In the genomic region with DNA sequence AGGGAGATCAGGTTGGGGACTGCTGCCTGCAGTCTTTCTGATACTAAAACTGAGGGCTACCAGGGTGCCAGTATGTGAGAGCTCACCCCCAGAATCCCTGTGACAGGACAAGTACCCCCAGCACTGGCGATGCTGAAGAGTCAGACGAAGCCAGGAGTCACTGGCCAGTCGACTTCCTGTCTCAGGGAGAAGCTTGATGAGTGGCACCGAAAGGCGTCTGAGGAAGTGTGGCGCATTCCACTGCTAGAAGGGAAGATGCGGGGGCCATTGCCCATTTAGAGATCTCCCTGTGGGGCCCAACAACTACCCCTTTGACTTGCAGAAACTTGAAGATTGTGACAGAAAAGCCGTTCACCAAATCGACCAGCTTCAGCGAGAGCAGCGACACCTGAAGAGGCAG, we compare ENCODE assay signal across 22 cellular contexts. TPM values are rescaled to one million over a fixed set of nuclear protein-coding genes. Genes with fewer than 3 reads are reported as not detected.
DNase-seq lines count a peak whose midpoint lies in the region; ATAC-seq and TF ChIP-seq lines count a peak whose summit lies in the region.
"Had no signal": no experiment of that assay in that cellular context is flagged by ENCODE, and none has a peak within 500 bp of the region (broad histone marks: within the 10 kb centered on the region; RNA-seq: fewer than 3 reads in every experiment).

No MANE protein-coding gene starts in this region.

- peak overlapping the region; percentile 68 for H3K27ac Mint-ChIP-seq in chondrocyte (ENCODE audit: unreplicated experiment)
- H3K27ac Mint-ChIP-seq: activated T-helper 2 cell treated with anti-CD3 and anti-CD28 coated beads, Interferon-gamma antibody, Interleukin-2, Interleukin-4, amounts not matched to agents 10 μg/mL and 5 μg/mL and 100 μg/mL, durations not matched to agents 14 hours and 24 hours and 36 hours; T-helper 1 cell treated with Interleukin-12 subunit alpha and Interleukin-12 subunit beta and Interleukin-4 antibody, amounts not matched to agents 30 μg/mL and 1 μg/mL, for 36 hours had no signal

- no peaks in the 10 kb centered on the region for H3K27me3 ChIP-seq in mesendoderm (ENCODE audit: insufficient read depth, low read length, poor library complexity)
- H3K27me3 ChIP-seq: adrenal gland; BLaER1 treated with 17β-estradiol and CSF1 and Interleukin-3, amounts not matched to agents 10 nM and 100 nM; colonic mucosa; uterus had no signal

- no peaks in the 10 kb centered on the region for H3K79me1 ChIP-seq in mesendoderm (ENCODE audit: low read length)

- H3K4me1 Mint-ChIP-seq in chondrocyte (ENCODE audit: low read depth), result peaks cover 34% of the 10 kb centered on the region

- H3K4me2 ChIP-seq in mesendoderm (ENCODE audit: low read length), result no peak overlapping the region

- intact Hi-C loops in mucosa of descending colon (cut with DNase I, micrococcal nuclease), result no loop called here

- H3K9ac ChIP-seq in mesendoderm (ENCODE audit: low read length), result no peak overlapping the region

- H3K36me3 ChIP-seq in mesendoderm (ENCODE audit: control insufficient read depth, insufficient read depth, low read length), result no peaks in the 10 kb centered on the region
- peaks cover 21% of the 10 kb centered on the region for H3K36me3 ChIP-seq in mucosa of descending colon (ENCODE audit: low read depth)
- H3K36me3 ChIP-seq: uterus had no signal

- no peak overlapping the region for H2BK15ac ChIP-seq in mesendoderm (replicated peaks; ENCODE audit: low read depth)

- H3K4ac ChIP-seq in mesendoderm (ENCODE audit: low read depth, low read length), result no peak overlapping the region

- H3K36me3 Mint-ChIP-seq in chondrocyte (ENCODE audit: low read depth), result peaks cover 37% of the 10 kb centered on the region

- H3K9me3 Mint-ChIP-seq in chondrocyte (ENCODE audit: low read depth), result no peaks in the 10 kb centered on the region
- H3K9me3 Mint-ChIP-seq: activated T-helper 2 cell treated with anti-CD3 and anti-CD28 coated beads, Interferon-gamma antibody, Interleukin-2, Interleukin-4, amounts not matched to agents 10 μg/mL and 5 μg/mL and 100 μg/mL, durations not matched to agents 14 hours and 24 hours and 36 hours; T-helper 1 cell treated with Interleukin-12 subunit alpha and Interleukin-12 subunit beta and Interleukin-4 antibody, amounts not matched to agents 30 μg/mL and 1 μg/mL, for 36 hours had no signal

- H3K4me1 ChIP-seq in mesendoderm (ENCODE audit: control insufficient read depth, low read depth, low read length), result peaks cover 2% of the 10 kb centered on the region
- H3K4me1 ChIP-seq in mucosa of descending colon (ENCODE audit: low read depth), result peaks cover 7% of the 10 kb centered on the region
- H3K4me1 ChIP-seq: uterus had no signal

- no peak overlapping the region for H3K23ac ChIP-seq in mesendoderm (ENCODE audit: low read length)

- TF ChIP-seq CTCF in chondrocyte (IDR thresholded peaks at IDR 0.05) (no peak), mucosa of descending colon (IDR thresholded peaks at IDR 0.05) (no peak)

- DNase-seq in A172 (ENCODE audit: low spot score) (peak; percentile 49), EL (peak; percentile 40), chondrocyte (ENCODE audit: low spot score) (no peak), mesendoderm (peak; percentile 63), mucosa of descending colon (no peak), occipital lobe (lab: John Stamatoyannopoulos, UW) (no peak), D341Med (ENCODE audit: low spot score) (no peak), middle frontal gyrus (ENCODE audit: extremely low spot score, low spot score) (no peak)
- DNase-seq: activated CD4-positive, alpha-beta T cell treated with anti-CD3 and anti-CD28 coated beads for 48 hours; adrenal gland; colonic mucosa; mammary epithelial cell; NCI-H1092 treated with DMSO at 0.1 percent for 48 hours; NCI-H1930; stimulated activated CD4-positive, alpha-beta T cell treated with anti-CD3 and anti-CD28 coated beads, Interleukin-2, amount 100 ng/mL, for 24 hours; uterus had no signal

- H3K4me3 Mint-ChIP-seq in chondrocyte (ENCODE audit: unreplicated experiment), result no peak overlapping the region
- H3K4me3 Mint-ChIP-seq: T-helper 1 cell treated with Interleukin-12 subunit alpha and Interleukin-12 subunit beta and Interleukin-4 antibody, amounts not matched to agents 30 μg/mL and 1 μg/mL, for 36 hours had no signal

- H2BK5ac ChIP-seq in mesendoderm (ENCODE audit: low read length), result no peak overlapping the region

- no peak overlapping the region for H4K8ac ChIP-seq in mesendoderm (ENCODE audit: low read depth, low read length)

- no peaks in the 10 kb centered on the region for H3K79me2 ChIP-seq in mesendoderm (ENCODE audit: control insufficient read depth, insufficient read depth, low read length)

- no peak for ATAC-seq in mucosa of descending colon
- ATAC-seq: HCT116 had no signal

- no peak overlapping the region for H2AK5ac ChIP-seq in mesendoderm (ENCODE audit: low read length)

- H3K4me3 ChIP-seq in mesendoderm (ENCODE audit: low read length) (no peak overlapping the region), mucosa of descending colon (no peak overlapping the region)
- H3K4me3 ChIP-seq: adrenal gland; BLaER1 treated with 17β-estradiol and CSF1 and Interleukin-3, amounts not matched to agents 10 nM and 100 nM; colonic mucosa; SK-N-MC; skin epidermis; uterus had no signal

- H4K5ac ChIP-seq in mesendoderm (ENCODE audit: low read length), result no peak overlapping the region

- H3K27ac ChIP-seq in mesendoderm (ENCODE audit: low read depth, low read length), result no peak overlapping the region
- H3K27ac ChIP-seq: adrenal gland, colonic mucosa, SK-N-MC, skin epidermis, uterus had no signal

- no peak overlapping the region for H3K18ac ChIP-seq in mesendoderm (ENCODE audit: low read length)

- no peaks in the 10 kb centered on the region for H3K9me3 ChIP-seq in mucosa of descending colon
- H3K9me3 ChIP-seq: adrenal gland; BLaER1 treated with 17β-estradiol and CSF1 and Interleukin-3, amounts not matched to agents 10 nM and 100 nM; colonic mucosa; uterus had no signal

- H3K27me3 Mint-ChIP-seq in chondrocyte (ENCODE audit: low read depth), result no peaks in the 10 kb centered on the region

- no peak overlapping the region for H3K56ac ChIP-seq in mesendoderm (ENCODE audit: low read length)

- H2BK120ac ChIP-seq in mesendoderm (ENCODE audit: low read depth, low read length), result no peak overlapping the region

- no CpG with 5 or more reads among the region's 11 CpGs for WGBS in mesendoderm (ENCODE audit: extremely low coverage, insufficient coverage, low lambda C conversion rate)

RNA-seq across cellular contexts. Expression of a gene that starts 22.0 kb away (rescaled TPM):
- 2.2 TPM in 2 replicates for total RNA-seq in A172 (2014; rRNA removed; shearing (Covaris generic))
- 12.1 to 19.9 TPM (median 16.9 TPM) in 3 replicates for total RNA-seq in chondrocyte
- polyA plus RNA-seq in mesendoderm (2013, experiment 1 of 2), result 2.1 TPM
- polyA plus RNA-seq in mesendoderm (2013, experiment 2 of 2), result 1.8 TPM
- total RNA-seq in mucosa of descending colon, result 100 to 1,000 TPM in 2 of 3 donors, 10 to 100 TPM in 1; 98.6 to 202 (median 122) TPM
- 12.9 TPM for total RNA-seq in occipital lobe

RNA-seq across cellular contexts. Expression of a gene that starts 24.5 kb away (rescaled TPM):
- 0.10 TPM in 1 of 2 replicates, not detected in the other for total RNA-seq in A172 (2014; rRNA removed; shearing (Covaris generic))
- total RNA-seq in chondrocyte, result 0.21 to 1.2 TPM (median 0.35 TPM) in 3 replicates
- polyA plus RNA-seq in mesendoderm (2013, experiment 1 of 2), result 0.32 TPM
- polyA plus RNA-seq in mesendoderm (2013, experiment 2 of 2), result 0.29 TPM
- total RNA-seq in mucosa of descending colon, result 1 to 10 TPM in 1 of 3 donors, under 1 TPM in 2; 0.55 to 1.1 (median 0.55) TPM
- total RNA-seq in occipital lobe, result 2.8 TPM

RNA-seq across cellular contexts. Expression of a gene that starts 43.2 kb away (rescaled TPM):
- 92.3 and 168 TPM in 2 replicates for total RNA-seq in A172 (2014; rRNA removed; shearing (Covaris generic))
- 45.0 to 50.7 TPM (median 48.6 TPM) in 3 replicates for total RNA-seq in chondrocyte
- polyA plus RNA-seq in mesendoderm (2013, experiment 1 of 2), result 99.0 TPM
- polyA plus RNA-seq in mesendoderm (2013, experiment 2 of 2), result 97.4 TPM
- total RNA-seq in mucosa of descending colon, result 10 to 100 TPM; 23.9 to 37.5 (median 34.5) TPM
- total RNA-seq in occipital lobe, result 41.6 TPM

Comparison
In these comparisons a context has a peak if more than half of its experiments do, and no peak if none do; other contexts are left out.
1. DNase-seq: peak in A172 (single experiment), EL (single experiment) and mesendoderm (single experiment); none in chondrocyte (single experiment), mucosa of descending colon (0 of 3), occipital lobe (single experiment), D341Med (single experiment) and middle frontal gyrus (single experiment).